In genomic region chr4:137804906-137805511, GRCh38 we compare ENCODE assay signal across 27 cellular contexts.
"Had no signal": no experiment of that assay in that cellular context is flagged by ENCODE, and none has a peak within 500 bp of the region (broad histone marks: within the 10 kb centered on the region; RNA-seq: fewer than 3 reads in every experiment).

No MANE protein-coding gene starts in this region.

- H3K9me3 ChIP-seq: ovary, right atrium auricular region, right lobe of liver, stomach, testis, thyroid gland, transverse colon, upper lobe of left lung, vagina had no signal

- H3K27ac ChIP-seq: ovary, right atrium auricular region, right lobe of liver, stomach, testis, thyroid gland, transverse colon, upper lobe of left lung, vagina had no signal

- H3K4me3 Mint-ChIP-seq: mesothelial cell of epicardium; naive B cell; natural killer cell; nephron progenitor cell; stimulated activated naive B cell treated with anti-CD40 and anti-IgM and Interleukin-4, amounts not matched to agents 10 μg/mL and 1 μg/mL and 100 μg/mL, for 72 hours had no signal

- ATAC-seq: left cardiac atrium; left lobe of liver; natural killer cell; right lobe of liver; stimulated activated naive B cell treated with anti-CD40 and anti-IgM and Interleukin-4, amounts not matched to agents 10 μg/mL and 1 μg/mL and 100 μg/mL, for 72 hours; stimulated activated naive CD8-positive, alpha-beta T cell treated with anti-CD3 and anti-CD28 coated beads, Interleukin-15, Interleukin-2, amounts not matched to agents 100 U/mL and 50 U/mL, for 24 hours had no signal

- H3K4me3 ChIP-seq: lung, ovary, right atrium auricular region, right lobe of liver, smooth muscle cell, stomach, testis, thyroid gland, transverse colon, upper lobe of left lung, vagina had no signal

- H3K27ac Mint-ChIP-seq: mesothelial cell of epicardium; naive B cell; natural killer cell; nephron progenitor cell; progenitor cell of endocrine pancreas; stimulated activated naive B cell treated with anti-CD40 and anti-IgM and Interleukin-4, amounts not matched to agents 10 μg/mL and 1 μg/mL and 100 μg/mL, for 72 hours had no signal

- H3K9me3 Mint-ChIP-seq: nephron progenitor cell; stimulated activated naive B cell treated with anti-CD40 and anti-IgM and Interleukin-4, amounts not matched to agents 10 μg/mL and 1 μg/mL and 100 μg/mL, for 72 hours had no signal

- FAIRE-seq: keratinocyte had no signal

- H3K27me3 ChIP-seq: ovary, right atrium auricular region, right lobe of liver, stomach, testis, thyroid gland, transverse colon, upper lobe of left lung, vagina had no signal

- H3K27me3 Mint-ChIP-seq: naive B cell; progenitor cell of endocrine pancreas; stimulated activated naive B cell treated with anti-CD40 and anti-IgM and Interleukin-4, amounts not matched to agents 10 μg/mL and 1 μg/mL and 100 μg/mL, for 72 hours had no signal

- H3K4me1 Mint-ChIP-seq: naive B cell; natural killer cell; nephron progenitor cell; stimulated activated naive B cell treated with anti-CD40 and anti-IgM and Interleukin-4, amounts not matched to agents 10 μg/mL and 1 μg/mL and 100 μg/mL, for 72 hours had no signal

- H3K36me3 ChIP-seq: ovary, right atrium auricular region, right lobe of liver, stomach, thyroid gland, transverse colon, upper lobe of left lung, vagina had no signal

- H3K4me2 ChIP-seq: smooth muscle cell had no signal

- H3K4me1 ChIP-seq: right atrium auricular region, right lobe of liver, stomach, testis, thyroid gland, transverse colon, upper lobe of left lung, vagina had no signal

- DNase-seq: hippocampal formation; kidney glomerular epithelial cell; left cardiac atrium; mesendoderm; naive B cell; natural killer cell; nephron progenitor cell; ovary; right lobe of liver; stimulated activated CD4-positive, alpha-beta T cell treated with anti-CD3 and anti-CD28 coated beads, Interleukin-15, amount 100 ng/mL, for 24 hours; stimulated activated CD4-positive, alpha-beta T cell treated with anti-CD3 and anti-CD28 coated beads, Interleukin-2, amount 100 ng/mL, for 24 hours; stimulated activated CD4-positive, alpha-beta T cell treated with anti-CD3 and anti-CD28 coated beads, Interleukin-4, amount 100 ng/mL, for 1 hour; stimulated activated naive B cell treated with anti-CD40 and anti-IgM and Interleukin-4, amounts not matched to agents 10 μg/mL and 1 μg/mL and 100 μg/mL, for 72 hours; stimulated activated naive CD8-positive, alpha-beta T cell treated with anti-CD3 and anti-CD28 coated beads, Interleukin-15, Interleukin-2, amounts not matched to agents 100 U/mL and 50 U/mL, for 24 hours; stomach; testis; thyroid gland; transverse colon had no signal

- H3K36me3 Mint-ChIP-seq: mesothelial cell of epicardium; naive B cell; natural killer cell; stimulated activated naive B cell treated with anti-CD40 and anti-IgM and Interleukin-4, amounts not matched to agents 10 μg/mL and 1 μg/mL and 100 μg/mL, for 72 hours had no signal
